Comparison of ENCODE assay signal across 10 cellular contexts in genomic region chr3:117553461-117553860, GRCh38.
DNase-seq lines count a peak whose midpoint lies in the region; ATAC-seq and TF ChIP-seq lines count a peak whose summit lies in the region.
"Had no signal": no experiment of that assay in that cellular context is flagged by ENCODE, and none has a peak within 500 bp of the region (broad histone marks: within the 10 kb centered on the region; RNA-seq: fewer than 3 reads in every experiment).

No MANE protein-coding gene starts in this region.

- no peaks in the 10 kb centered on the region for H3K36me3 Mint-ChIP-seq in activated naive CD4-positive, alpha-beta T cell treated with anti-CD3 and anti-CD28 coated beads, Interleukin-2, amount 10 ng/mL, durations not matched to agents 7 days and 5 days

- H3K9me3 ChIP-seq in A673 (ENCODE audit: low read depth, low read length, poor library complexity, severe bottlenecking): no peaks in the 10 kb centered on the region
- H3K9me3 ChIP-seq: sigmoid colon had no signal

- H3K4me3 ChIP-seq in epithelial cell of esophagus (ENCODE audit: low read length) (no peak overlapping the region), A673 (ENCODE audit: low read depth, low read length, poor library complexity, severe bottlenecking) (no peak overlapping the region)
- H3K4me3 ChIP-seq: sigmoid colon had no signal

- no TSS peak for BruUV-seq in A673 (replicated peaks; lab: Mats Ljungman, UMichigan)

- intact Hi-C loops in A673 (cut with micrococcal nuclease; ENCODE audit: unreplicated experiment): no loop called here

- H3K27ac ChIP-seq in A673 (ENCODE audit: low read depth, low read length, poor library complexity, severe bottlenecking): no peak overlapping the region
- H3K27ac ChIP-seq: C4-2B, sigmoid colon had no signal

- CTCF ChIA-PET in activated naive CD4-positive, alpha-beta T cell treated with anti-CD3 and anti-CD28 coated beads, Interleukin-2, amount 10 ng/mL, durations not matched to agents 7 days and 5 days (lab: Charles Lee): no interaction called here
- CTCF ChIA-PET in A673 (lab: Charles Lee): no interaction called here

- no peaks in the 10 kb centered on the region for H3K36me3 ChIP-seq in A673 (ENCODE audit: insufficient read depth, low read length, poor library complexity, severe bottlenecking)
- H3K36me3 ChIP-seq: sigmoid colon had no signal

- H3K27me3 Mint-ChIP-seq in activated naive CD4-positive, alpha-beta T cell treated with anti-CD3 and anti-CD28 coated beads, Interleukin-2, amount 10 ng/mL, durations not matched to agents 7 days and 5 days: no peaks in the 10 kb centered on the region

- H3K27me3 ChIP-seq in A673 (replicated peaks; ENCODE audit: insufficient read depth, low read depth, low read length, poor library complexity): no peaks in the 10 kb centered on the region
- H3K27me3 ChIP-seq: sigmoid colon had no signal

- POLR2A ChIA-PET in A673 (lab: Charles Lee; ENCODE audit: low non-redundant PET): no interaction called here

- DNase-seq in COLO829 (ENCODE audit: low spot score): peak; percentile 29
- DNase-seq in epithelial cell of esophagus (ENCODE audit: low read depth): peak; percentile 65
- DNase-seq in DMS79 treated with DMSO at 0.1 percent for 48 hours (lab: John Stamatoyannopoulos, UW): no peak
- DNase-seq in activated naive CD4-positive, alpha-beta T cell treated with anti-CD3 and anti-CD28 coated beads, Interleukin-2, amount 10 ng/mL, durations not matched to agents 7 days and 5 days: no peak
- no peak for DNase-seq in A673 (ENCODE audit: low spot score)
- no peak for DNase-seq in NCI-H2107 treated with DMSO at 0.1 percent for 48 hours (lab: John Stamatoyannopoulos, UW; ENCODE audit: unreplicated experiment)
- DNase-seq: sigmoid colon had no signal

- H3K4me3 Mint-ChIP-seq in activated naive CD4-positive, alpha-beta T cell treated with anti-CD3 and anti-CD28 coated beads, Interleukin-2, amount 10 ng/mL, durations not matched to agents 7 days and 5 days: no peak overlapping the region

- H3K27ac Mint-ChIP-seq in activated naive CD4-positive, alpha-beta T cell treated with anti-CD3 and anti-CD28 coated beads, Interleukin-2, amount 10 ng/mL, durations not matched to agents 7 days and 5 days: no peak overlapping the region

- peak; percentile 96 for ATAC-seq in GM21367 (IDR thresholded peaks at IDR 0.05; ENCODE audit: unreplicated experiment)
- ATAC-seq in HG03280 (IDR thresholded peaks at IDR 0.05; ENCODE audit: unreplicated experiment): peak; percentile 79

- H3K9me3 Mint-ChIP-seq in activated naive CD4-positive, alpha-beta T cell treated with anti-CD3 and anti-CD28 coated beads, Interleukin-2, amount 10 ng/mL, durations not matched to agents 7 days and 5 days: peaks cover 8% of the 10 kb centered on the region

- TF ChIP-seq CTCF in epithelial cell of esophagus (IDR thresholded peaks at IDR 0.05; ENCODE audit: insufficient read depth, low read depth, low read length, missing control alignments): no peak
- TF ChIP-seq CTCF in A673 (conservative IDR thresholded peaks at IDR 0.05; ENCODE audit: low read depth, low read length): no peak

- no peaks in the 10 kb centered on the region for H3K4me1 ChIP-seq in A673 (ENCODE audit: insufficient read depth, low read length, poor library complexity, severe bottlenecking)

- H3K4me1 Mint-ChIP-seq in activated naive CD4-positive, alpha-beta T cell treated with anti-CD3 and anti-CD28 coated beads, Interleukin-2, amount 10 ng/mL, durations not matched to agents 7 days and 5 days: no peaks in the 10 kb centered on the region

Comparison
In these comparisons a context has a peak if more than half of its experiments do, and no peak if none do; other contexts are left out.
1. DNase-seq: peak in COLO829 (single experiment) and epithelial cell of esophagus (single experiment); none in DMS79 treated with DMSO at 0.1 percent for 48 hours (single experiment), activated naive CD4-positive, alpha-beta T cell treated with anti-CD3 and anti-CD28 coated beads, Interleukin-2, amount 10 ng/mL, durations not matched to agents 7 days and 5 days (single experiment), A673 (single experiment) and NCI-H2107 treated with DMSO at 0.1 percent for 48 hours (single experiment).